Comparison of ENCODE assay signal across 18 cellular contexts in genomic region chr3:107637416-107638182, GRCh38.
"Had no signal": no experiment of that assay in that cellular context is flagged by ENCODE, and none has a peak within 500 bp of the region (broad histone marks: within the 10 kb centered on the region; RNA-seq: fewer than 3 reads in every experiment).

No MANE protein-coding gene starts in this region.

- DNase-seq: activated CD4-positive, alpha-beta T cell treated with anti-CD3 and anti-CD28 coated beads, Interleukin-2, amount 50 U/mL, for 1 hour; activated CD4-positive, CD25-positive, alpha-beta regulatory T cell treated with anti-CD3 and anti-CD28 coated beads, Interleukin-2, amount 50 U/mL, for 72 hours; activated CD8-positive, alpha-beta memory T cell treated with anti-CD3 and anti-CD28 coated beads, Interleukin-2, amount 50 U/mL, for 4 hours; activated effector memory CD4-positive, alpha-beta T cell treated with Interleukin-2 at 50 U/mL for 16 hours; activated naive CD4-positive, alpha-beta T cell treated with anti-CD3 and anti-CD28 coated beads, Interleukin-2, amount 50 U/mL, for 16 hours; activated T-cell treated with anti-CD3 and anti-CD28 coated beads, Interleukin-2, amount 50 U/mL, for 48 hours; effector CD4-positive, alpha-beta T cell; gastrocnemius medialis; heart left ventricle; immature natural killer cell; left cardiac atrium; lower lobe of right lung; natural killer cell; stimulated activated CD4-positive, alpha-beta T cell treated with anti-CD3 and anti-CD28 coated beads, Interleukin-4, amount 100 ng/mL, for 1 hour; stimulated activated naive CD8-positive, alpha-beta T cell treated with anti-CD3 and anti-CD28 coated beads, Interleukin-15, amount 100 ng/mL, for 72 hours; transverse colon had no signal

- ATAC-seq: esophagus mucosa; gastrocnemius medialis; heart left ventricle; left cardiac atrium; lower lobe of right lung; natural killer cell; sciatic nerve; stimulated activated naive CD8-positive, alpha-beta T cell treated with anti-CD3 and anti-CD28 coated beads, Interleukin-15, amount 100 ng/mL, for 72 hours had no signal
